In the genomic region with DNA sequence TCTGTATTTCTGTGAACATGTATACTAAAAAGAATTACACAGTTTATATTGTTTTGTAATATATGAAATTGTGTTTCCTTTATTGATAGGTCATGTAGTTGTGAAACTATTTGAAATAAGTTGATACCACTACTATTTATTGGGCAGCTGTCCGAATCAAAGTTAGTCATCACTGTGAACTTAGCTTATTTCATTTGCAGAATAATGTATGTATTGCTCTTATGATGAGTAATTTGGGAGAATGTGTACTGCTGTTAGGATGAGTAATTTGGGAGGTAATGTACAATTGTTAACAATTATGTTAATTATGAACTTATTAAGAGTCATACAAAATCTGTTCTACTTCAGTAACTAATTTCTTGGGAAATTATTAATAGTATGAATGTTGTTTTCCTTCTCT, we compare ENCODE assay signal across 1 cellular context.
TF ChIP-seq lines count a peak whose summit lies in the region.

No MANE protein-coding gene starts in this region.

TF ChIP-seq in IMR-90, 13 proteins besides CTCF, POLR2A, EP300 and RAD21 (continued from another document):
- TF ChIP-seq, protein P1, sequence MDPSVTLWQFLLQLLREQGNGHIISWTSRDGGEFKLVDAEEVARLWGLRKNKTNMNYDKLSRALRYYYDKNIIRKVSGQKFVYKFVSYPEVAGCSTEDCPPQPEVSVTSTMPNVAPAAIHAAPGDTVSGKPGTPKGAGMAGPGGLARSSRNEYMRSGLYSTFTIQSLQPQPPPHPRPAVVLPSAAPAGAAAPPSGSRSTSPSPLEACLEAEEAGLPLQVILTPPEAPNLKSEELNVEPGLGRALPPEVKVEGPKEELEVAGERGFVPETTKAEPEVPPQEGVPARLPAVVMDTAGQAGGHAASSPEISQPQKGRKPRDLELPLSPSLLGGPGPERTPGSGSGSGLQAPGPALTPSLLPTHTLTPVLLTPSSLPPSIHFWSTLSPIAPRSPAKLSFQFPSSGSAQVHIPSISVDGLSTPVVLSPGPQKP (IDR thresholded peaks at IDR 0.05; ENCODE audit: borderline replicate concordance, low read depth, low read length) = no peak
- no peak for TF ChIP-seq BHLHE40 (IDR thresholded peaks at IDR 0.05; ENCODE audit: low read depth, low read length)
- no peak for TF ChIP-seq RCOR1 (IDR thresholded peaks at IDR 0.05; ENCODE audit: insufficient replicate concordance, low read length)
- TF ChIP-seq MAZ (IDR thresholded peaks at IDR 0.05; ENCODE audit: borderline replicate concordance, low read depth, low read length) = no peak
- no peak for TF ChIP-seq SMC3 (IDR thresholded peaks at IDR 0.05; ENCODE audit: low read depth, low read length)
- TF ChIP-seq CEBPB (IDR thresholded peaks at IDR 0.05; ENCODE audit: low read depth, low read length) = 0 out of 2 replicates have a peak, but pooled peaks have one; percentile 11
- TF ChIP-seq RFX5 (IDR thresholded peaks at IDR 0.05; ENCODE audit: low read depth, low read length) = no peak
TF ChIP-seq in IMR-90: peak in this region for 2.
